In the genomic region with DNA sequence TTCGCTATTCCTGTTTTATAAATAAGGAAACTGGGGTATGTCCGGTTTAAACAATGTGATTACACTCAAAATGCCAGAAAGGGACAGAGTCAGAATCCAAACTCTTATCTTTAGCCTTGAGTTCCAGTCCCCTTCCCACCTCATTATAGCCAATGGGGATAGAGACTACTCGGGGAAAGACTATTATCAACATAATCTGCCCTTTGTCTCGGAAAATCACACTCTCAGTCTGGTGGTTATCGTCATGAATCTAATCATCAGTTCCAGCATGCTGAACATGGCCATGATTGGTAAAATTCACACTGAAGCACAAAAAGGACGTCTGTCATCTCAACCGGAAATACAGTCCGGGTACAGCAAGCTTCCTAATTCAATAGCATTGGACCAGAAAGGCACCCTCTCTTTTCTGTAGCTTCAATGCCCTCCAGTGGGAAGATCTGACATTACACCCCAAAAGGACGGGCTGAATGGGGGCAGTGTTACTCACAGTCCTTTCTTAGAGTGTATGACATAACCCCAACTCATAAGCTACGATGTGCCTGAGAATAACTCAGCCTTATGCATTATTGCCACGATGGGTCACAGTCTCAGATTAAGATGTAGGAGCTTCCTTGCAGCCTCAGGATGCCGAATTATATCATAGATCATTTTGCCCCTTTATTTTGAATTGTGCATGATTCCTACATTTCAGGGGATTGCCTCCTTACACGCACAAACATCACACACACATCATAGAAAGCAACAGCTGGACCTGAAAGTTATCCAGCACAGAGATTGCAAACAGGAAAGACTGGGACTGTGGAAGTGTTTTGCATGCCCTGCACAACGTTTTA, we compare ENCODE assay signal across 9 cellular contexts.
DNase-seq lines count a peak whose midpoint lies in the region; ATAC-seq, FAIRE-seq and TF ChIP-seq lines count a peak whose summit lies in the region.
"Had no signal": no experiment of that assay in that cellular context is flagged by ENCODE, and none has a peak within 500 bp of the region (broad histone marks: within the 10 kb centered on the region; RNA-seq: fewer than 3 reads in every experiment).

No MANE protein-coding gene starts in this region.

- POLR2A ChIA-PET in AG04449 (lab: Yijun Ruan, JAX) (no interaction called here), WTC11 (lab: Charles Lee) (no interaction called here)

- CTCF ChIA-PET in AG04449 (lab: Yijun Ruan, JAX): interaction anchor here (0.6 to 3.2 kb wide), 7 partner anchors 10 to 511 kb away, joined by 3 to 10 read pairs (median 4); no protein-coding TSS in a partner anchor
- CTCF ChIA-PET in WTC11 (lab: Charles Lee): interaction anchor here (0.5 to 4.1 kb wide), 17 partner anchors 16 to 825 kb away, joined by 3 to 35 read pairs (median 3); no protein-coding TSS in a partner anchor

- DNase-seq in AG04449 (ENCODE audit: low read depth, low spot score) (no peak), GM18507 (ENCODE audit: extremely low spot score, insufficient read length, low read depth) (peak; percentile 4), NCI-H2029 treated with DMSO at 0.1 percent for 48 hours (lab: John Stamatoyannopoulos, UW) (peak; percentile 28), WTC11 (ENCODE audit: low spot score) (peak; percentile 78), cerebellum (ENCODE audit: low spot score) (peak; percentile 40), left kidney (ENCODE audit: low read depth, low spot score) (peak; percentile 88)
- peak; percentile 33 to 60 for DNase-seq in stimulated activated CD4-positive, alpha-beta T cell treated with anti-CD3 and anti-CD28 coated beads, Interleukin-4, amount 100 ng/mL, for 4 hours

- H3K27me3 Mint-ChIP-seq in WTC11 (ENCODE audit: low read depth): no peaks in the 10 kb centered on the region

- no peak overlapping the region for H3K4me3 ChIP-seq in AG04449 (ENCODE audit: low read depth, low read length)

- H3K9me3 Mint-ChIP-seq in WTC11: no peaks in the 10 kb centered on the region
- H3K9me3 Mint-ChIP-seq: IgD-negative memory B cell had no signal

- H3K27ac Mint-ChIP-seq in WTC11: no peak overlapping the region
- H3K27ac Mint-ChIP-seq: IgD-negative memory B cell had no signal

- TF ChIP-seq CTCF in AG04449 (IDR thresholded peaks at IDR 0.05; ENCODE audit: insufficient read depth, low read length, missing control alignments): peak; percentile 67
- TF ChIP-seq CTCF in WTC11 (IDR thresholded peaks at IDR 0.05): peak; percentile 72

- no peak overlapping the region for H3K4me3 Mint-ChIP-seq in WTC11

- peak; percentile 76 for FAIRE-seq in GM18507 (lab: Jason Lieb, UNC)

- H3K4me1 Mint-ChIP-seq in WTC11: peaks cover 36% of the 10 kb centered on the region
- H3K4me1 Mint-ChIP-seq: IgD-negative memory B cell had no signal

- ATAC-seq in HG02943 (IDR thresholded peaks at IDR 0.05; ENCODE audit: low read depth, unreplicated experiment) (peak; percentile 97), WTC11 (peak; percentile 90)

- H3K36me3 Mint-ChIP-seq in WTC11: no peaks in the 10 kb centered on the region
- H3K36me3 Mint-ChIP-seq: IgD-negative memory B cell had no signal

TF ChIP-seq in WTC11, 78 proteins besides CTCF, POLR2A, EP300 and RAD21 (continues in another document):
- no peak for TF ChIP-seq SMAD4 (CRISPR knock-in tag; IDR thresholded peaks at IDR 0.05)
- TF ChIP-seq, protein P1, sequence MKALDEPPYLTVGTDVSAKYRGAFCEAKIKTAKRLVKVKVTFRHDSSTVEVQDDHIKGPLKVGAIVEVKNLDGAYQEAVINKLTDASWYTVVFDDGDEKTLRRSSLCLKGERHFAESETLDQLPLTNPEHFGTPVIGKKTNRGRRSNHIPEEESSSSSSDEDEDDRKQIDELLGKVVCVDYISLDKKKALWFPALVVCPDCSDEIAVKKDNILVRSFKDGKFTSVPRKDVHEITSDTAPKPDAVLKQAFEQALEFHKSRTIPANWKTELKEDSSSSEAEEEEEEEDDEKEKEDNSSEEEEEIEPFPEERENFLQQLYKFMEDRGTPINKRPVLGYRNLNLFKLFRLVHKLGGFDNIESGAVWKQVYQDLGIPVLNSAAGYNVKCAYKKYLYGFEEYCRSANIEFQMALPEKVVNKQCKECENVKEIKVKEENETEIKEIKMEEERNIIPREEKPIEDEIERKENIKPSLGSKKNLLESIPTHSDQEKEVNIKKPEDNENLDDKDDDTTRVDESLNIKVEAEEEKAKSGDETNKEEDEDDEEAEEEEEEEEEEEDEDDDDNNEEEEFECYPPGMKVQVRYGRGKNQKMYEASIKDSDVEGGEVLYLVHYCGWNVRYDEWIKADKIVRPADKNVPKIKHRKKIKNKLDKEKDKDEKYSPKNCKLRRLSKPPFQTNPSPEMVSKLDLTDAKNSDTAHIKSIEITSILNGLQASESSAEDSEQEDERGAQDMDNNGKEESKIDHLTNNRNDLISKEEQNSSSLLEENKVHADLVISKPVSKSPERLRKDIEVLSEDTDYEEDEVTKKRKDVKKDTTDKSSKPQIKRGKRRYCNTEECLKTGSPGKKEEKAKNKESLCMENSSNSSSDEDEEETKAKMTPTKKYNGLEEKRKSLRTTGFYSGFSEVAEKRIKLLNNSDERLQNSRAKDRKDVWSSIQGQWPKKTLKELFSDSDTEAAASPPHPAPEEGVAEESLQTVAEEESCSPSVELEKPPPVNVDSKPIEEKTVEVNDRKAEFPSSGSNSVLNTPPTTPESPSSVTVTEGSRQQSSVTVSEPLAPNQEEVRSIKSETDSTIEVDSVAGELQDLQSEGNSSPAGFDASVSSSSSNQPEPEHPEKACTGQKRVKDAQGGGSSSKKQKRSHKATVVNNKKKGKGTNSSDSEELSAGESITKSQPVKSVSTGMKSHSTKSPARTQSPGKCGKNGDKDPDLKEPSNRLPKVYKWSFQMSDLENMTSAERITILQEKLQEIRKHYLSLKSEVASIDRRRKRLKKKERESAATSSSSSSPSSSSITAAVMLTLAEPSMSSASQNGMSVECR (CRISPR knock-in tag; IDR thresholded peaks at IDR 0.05; ENCODE audit: borderline replicate concordance): no peak
- no peak for TF ChIP-seq GABPB1 (CRISPR knock-in tag; IDR thresholded peaks at IDR 0.05)
- TF ChIP-seq GTF2I (CRISPR knock-in tag; conservative IDR thresholded peaks at IDR 0.05): no peak
- TF ChIP-seq, protein P2, sequence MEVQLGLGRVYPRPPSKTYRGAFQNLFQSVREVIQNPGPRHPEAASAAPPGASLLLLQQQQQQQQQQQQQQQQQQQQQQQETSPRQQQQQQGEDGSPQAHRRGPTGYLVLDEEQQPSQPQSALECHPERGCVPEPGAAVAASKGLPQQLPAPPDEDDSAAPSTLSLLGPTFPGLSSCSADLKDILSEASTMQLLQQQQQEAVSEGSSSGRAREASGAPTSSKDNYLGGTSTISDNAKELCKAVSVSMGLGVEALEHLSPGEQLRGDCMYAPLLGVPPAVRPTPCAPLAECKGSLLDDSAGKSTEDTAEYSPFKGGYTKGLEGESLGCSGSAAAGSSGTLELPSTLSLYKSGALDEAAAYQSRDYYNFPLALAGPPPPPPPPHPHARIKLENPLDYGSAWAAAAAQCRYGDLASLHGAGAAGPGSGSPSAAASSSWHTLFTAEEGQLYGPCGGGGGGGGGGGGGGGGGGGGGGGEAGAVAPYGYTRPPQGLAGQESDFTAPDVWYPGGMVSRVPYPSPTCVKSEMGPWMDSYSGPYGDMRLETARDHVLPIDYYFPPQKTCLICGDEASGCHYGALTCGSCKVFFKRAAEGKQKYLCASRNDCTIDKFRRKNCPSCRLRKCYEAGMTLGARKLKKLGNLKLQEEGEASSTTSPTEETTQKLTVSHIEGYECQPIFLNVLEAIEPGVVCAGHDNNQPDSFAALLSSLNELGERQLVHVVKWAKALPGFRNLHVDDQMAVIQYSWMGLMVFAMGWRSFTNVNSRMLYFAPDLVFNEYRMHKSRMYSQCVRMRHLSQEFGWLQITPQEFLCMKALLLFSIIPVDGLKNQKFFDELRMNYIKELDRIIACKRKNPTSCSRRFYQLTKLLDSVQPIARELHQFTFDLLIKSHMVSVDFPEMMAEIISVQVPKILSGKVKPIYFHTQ (CRISPR knock-in tag; IDR thresholded peaks at IDR 0.05): no peak
- no peak for TF ChIP-seq ZNF416 (CRISPR knock-in tag; IDR thresholded peaks at IDR 0.05)
- no peak for TF ChIP-seq NR1H2 (CRISPR knock-in tag; IDR thresholded peaks at IDR 0.05)
- no peak for TF ChIP-seq EMX1 (CRISPR knock-in tag; IDR thresholded peaks at IDR 0.05)
- no peak for TF ChIP-seq PRRX2 (CRISPR knock-in tag; IDR thresholded peaks at IDR 0.05)
- TF ChIP-seq, protein P3, sequence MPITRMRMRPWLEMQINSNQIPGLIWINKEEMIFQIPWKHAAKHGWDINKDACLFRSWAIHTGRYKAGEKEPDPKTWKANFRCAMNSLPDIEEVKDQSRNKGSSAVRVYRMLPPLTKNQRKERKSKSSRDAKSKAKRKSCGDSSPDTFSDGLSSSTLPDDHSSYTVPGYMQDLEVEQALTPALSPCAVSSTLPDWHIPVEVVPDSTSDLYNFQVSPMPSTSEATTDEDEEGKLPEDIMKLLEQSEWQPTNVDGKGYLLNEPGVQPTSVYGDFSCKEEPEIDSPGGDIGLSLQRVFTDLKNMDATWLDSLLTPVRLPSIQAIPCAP (CRISPR knock-in tag; IDR thresholded peaks at IDR 0.05): no peak
- TF ChIP-seq, protein P4, sequence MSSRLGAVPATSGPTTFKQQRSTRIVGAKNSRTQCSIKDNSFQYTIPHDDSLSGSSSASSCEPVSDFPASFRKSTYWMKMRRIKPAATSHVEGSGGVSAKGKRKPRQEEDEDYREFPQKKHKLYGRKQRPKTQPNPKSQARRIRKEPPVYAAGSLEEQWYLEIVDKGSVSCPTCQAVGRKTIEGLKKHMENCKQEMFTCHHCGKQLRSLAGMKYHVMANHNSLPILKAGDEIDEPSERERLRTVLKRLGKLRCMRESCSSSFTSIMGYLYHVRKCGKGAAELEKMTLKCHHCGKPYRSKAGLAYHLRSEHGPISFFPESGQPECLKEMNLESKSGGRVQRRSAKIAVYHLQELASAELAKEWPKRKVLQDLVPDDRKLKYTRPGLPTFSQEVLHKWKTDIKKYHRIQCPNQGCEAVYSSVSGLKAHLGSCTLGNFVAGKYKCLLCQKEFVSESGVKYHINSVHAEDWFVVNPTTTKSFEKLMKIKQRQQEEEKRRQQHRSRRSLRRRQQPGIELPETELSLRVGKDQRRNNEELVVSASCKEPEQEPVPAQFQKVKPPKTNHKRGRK (CRISPR knock-in tag; IDR thresholded peaks at IDR 0.05; ENCODE audit: borderline replicate concordance): no peak
- TF ChIP-seq, protein P5, sequence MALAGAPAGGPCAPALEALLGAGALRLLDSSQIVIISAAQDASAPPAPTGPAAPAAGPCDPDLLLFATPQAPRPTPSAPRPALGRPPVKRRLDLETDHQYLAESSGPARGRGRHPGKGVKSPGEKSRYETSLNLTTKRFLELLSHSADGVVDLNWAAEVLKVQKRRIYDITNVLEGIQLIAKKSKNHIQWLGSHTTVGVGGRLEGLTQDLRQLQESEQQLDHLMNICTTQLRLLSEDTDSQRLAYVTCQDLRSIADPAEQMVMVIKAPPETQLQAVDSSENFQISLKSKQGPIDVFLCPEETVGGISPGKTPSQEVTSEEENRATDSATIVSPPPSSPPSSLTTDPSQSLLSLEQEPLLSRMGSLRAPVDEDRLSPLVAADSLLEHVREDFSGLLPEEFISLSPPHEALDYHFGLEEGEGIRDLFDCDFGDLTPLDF (CRISPR knock-in tag; IDR thresholded peaks at IDR 0.05): no peak
- no peak for TF ChIP-seq ZBTB21 (CRISPR knock-in tag; IDR thresholded peaks at IDR 0.05; ENCODE audit: borderline replicate concordance)
